11 cellular contexts compared by ENCODE assay signal in genomic region chr4:41143721-41144379, GRCh38.
DNase-seq lines count a peak whose midpoint lies in the region; ATAC-seq, FAIRE-seq and TF ChIP-seq lines count a peak whose summit lies in the region.
"Had no signal": no experiment of that assay in that cellular context is flagged by ENCODE, and none has a peak within 500 bp of the region (broad histone marks: within the 10 kb centered on the region; RNA-seq: fewer than 3 reads in every experiment).

No MANE protein-coding gene starts in this region.

- TF ChIP-seq EP300 in transverse colon (IDR thresholded peaks at IDR 0.05; ENCODE audit: low read depth) = no peak

- 83 to 100% methylated on average over 1 of the region's 6 CpGs for WGBS in mesodermal cell (ENCODE audit: insufficient coverage in 2 of 2), 2 experiments
- whole genome bisulfite sequencing in transverse colon (ENCODE audit: low coverage in 1 of 2), 2 donors = 36 to 41% methylated on average over 6 of the region's 6 CpGs

- H3K9me1 ChIP-seq in endothelial cell of umbilical vein (replicated peaks; ENCODE audit: control insufficient read depth, extremely low read depth, insufficient read depth, low read length) = no peaks in the 10 kb centered on the region

- H3K4me1 ChIP-seq in endothelial cell of umbilical vein (ENCODE audit: control insufficient read depth, extremely low read depth, insufficient read depth, low read length) = peaks cover 59% of the 10 kb centered on the region
- peaks cover 40% of the 10 kb centered on the region for H3K4me1 ChIP-seq in mesodermal cell (ENCODE audit: control insufficient read depth, insufficient read depth, low read length, poor library complexity, severe bottlenecking)
- peaks cover 18 to 48% (median 36%) of the 10 kb centered on the region in 4 donors for H3K4me1 ChIP-seq in transverse colon

- dilution Hi-C loops in endothelial cell of umbilical vein (cut with MboI; ENCODE audit: extremely low pct_ligation_motif_present, low sequenced_read_pairs) = no loop called here

- peak overlapping the region; percentile 79 for H3K9ac ChIP-seq in endothelial cell of umbilical vein (replicated peaks; ENCODE audit: extremely low read depth, insufficient read depth, low read length)

- no peak overlapping the region for H3K4me3 ChIP-seq in endothelial cell of umbilical vein (replicated peaks in 1 of 3; ENCODE audit: insufficient read depth in 1 of 3, low read depth in 1 of 3, low read length in 3 of 3)
- no peak overlapping the region for H3K4me3 ChIP-seq in mesodermal cell (ENCODE audit: extremely low read depth, insufficient read depth, low read length, poor library complexity, severe bottlenecking)
- H3K4me3 ChIP-seq in transverse colon = no peak overlapping the region

- TF ChIP-seq CTCF in endothelial cell of umbilical vein (IDR thresholded peaks at IDR 0.05; ENCODE audit: extremely low read depth in 1 of 2, insufficient read depth in 1 of 2, low read depth in 1 of 2, low read length in 2 of 2) (no peak), transverse colon (IDR thresholded peaks at IDR 0.05) (no peak)

- peaks cover 0 to 2% of the 10 kb centered on the region in 2 experiments for H3K36me3 ChIP-seq in endothelial cell of umbilical vein (ENCODE audit: control insufficient read depth in 2 of 2, extremely low read depth in 1 of 2, insufficient read depth in 2 of 2, low read length in 2 of 2)
- H3K36me3 ChIP-seq in mesodermal cell (ENCODE audit: control insufficient read depth, insufficient read depth, low read length) = no peaks in the 10 kb centered on the region
- H3K36me3 ChIP-seq in transverse colon = no peaks in the 10 kb centered on the region

- H3K27ac ChIP-seq in endothelial cell of umbilical vein (ENCODE audit: insufficient read depth, low read depth, low read length) (peak overlapping the region; percentile 87), mesodermal cell (ENCODE audit: low read depth, low read length, severe bottlenecking) (peak overlapping the region; percentile 87), transverse colon (peak overlapping the region; percentile 81 to 89 (median 82))

- intact Hi-C loops in endothelial cell of umbilical vein (cut with micrococcal nuclease) (loop anchor here (1.0 to 5.0 kb wide), 5 partner anchors 11 to 154 kb away; no protein-coding TSS in a partner anchor), transverse colon (cut with DNase I; ENCODE audit: low total_unique reads) (loop anchor here (5.0 kb wide), 1 partner anchor 73 kb away; no protein-coding TSS in a partner anchor)

- TF ChIP-seq POLR2A in endothelial cell of umbilical vein (IDR thresholded peaks at IDR 0.05; ENCODE audit: low read depth, low read length) (no peak), transverse colon (IDR thresholded peaks at IDR 0.05) (no peak)

- no peaks in the 10 kb centered on the region for H3K9me3 ChIP-seq in endothelial cell of umbilical vein (replicated peaks; ENCODE audit: control insufficient read depth, insufficient read depth, low read length)
- H3K9me3 ChIP-seq in mesodermal cell (ENCODE audit: control insufficient read depth, low read length) = no peaks in the 10 kb centered on the region
- H3K9me3 ChIP-seq in transverse colon = no peaks in the 10 kb centered on the region

- no TSS peak for BruUV-seq in endothelial cell of umbilical vein (replicated peaks; lab: Mats Ljungman, UMichigan)

- DNase-seq in RPMI7951 (ENCODE audit: low read depth) (peak; percentile 66), endothelial cell of umbilical vein (ENCODE audit: low read depth, low spot score) (peak; percentile 47), transverse colon (no peak), cerebellum (ENCODE audit: low spot score) (no peak)
- DNase-seq in central memory CD4-positive, alpha-beta T cell = no peak
- DNase-seq: Karpas-422 had no signal

- POLR2A ChIA-PET in endothelial cell of umbilical vein (lab: Charles Lee) = interaction anchor here (1.4 to 1.6 kb wide), 2 partner anchors 14 to 16 kb away, joined by 3 to 5 read pairs; no protein-coding TSS in a partner anchor

- H3K27me3 ChIP-seq in endothelial cell of umbilical vein (ENCODE audit: control insufficient read depth in 2 of 2, insufficient read depth in 2 of 2, low read length in 2 of 2) (no peaks in the 10 kb centered on the region), transverse colon (no peaks in the 10 kb centered on the region)

- no peak overlapping the region for H2AFZ ChIP-seq in endothelial cell of umbilical vein (ENCODE audit: low read depth, low read length)

- ATAC-seq in GM18868 (IDR thresholded peaks at IDR 0.05; ENCODE audit: unreplicated experiment) (no peak), HG02610 (IDR thresholded peaks at IDR 0.05; ENCODE audit: unreplicated experiment) (no peak)
- ATAC-seq: activated naive CD4-positive, alpha-beta T cell treated with anti-CD3 and anti-CD28 coated beads, Interleukin-2, amount 50 U/mL, for 72 hours; stimulated activated memory B cell treated with anti-CD40 and anti-IgM and Interleukin-4, amounts not matched to agents 10 μg/mL and 1 μg/mL and 100 μg/mL, for 72 hours had no signal

- H3K79me2 ChIP-seq in endothelial cell of umbilical vein (ENCODE audit: control insufficient read depth, insufficient read depth, low read length) = peaks cover 90% of the 10 kb centered on the region

- peak; percentile 44 for FAIRE-seq in endothelial cell of umbilical vein (lab: Jason Lieb, UNC)

- H4K20me1 ChIP-seq in endothelial cell of umbilical vein (replicated peaks; ENCODE audit: control insufficient read depth, extremely low read depth, insufficient read depth, low read length) = no peaks in the 10 kb centered on the region

- CTCF ChIA-PET in endothelial cell of umbilical vein (lab: Charles Lee) = interaction anchor here (0.8 to 2.7 kb wide), 9 partner anchors 10 to 167 kb away, joined by 3 to 15 read pairs (median 6); partner anchors contain the start of gene APBB2

- in situ Hi-C loops in transverse colon (cut with MboI; ENCODE audit: low pct_ligation_motif_present in 1 of 4, low pct_unique_long_range_greater_than_20kb in 1 of 4, low sequenced_read_pairs in 3 of 4) = no loop called here

- H3K4me2 ChIP-seq in endothelial cell of umbilical vein (ENCODE audit: insufficient read depth, low read length) = peak overlapping the region; percentile 71

TF ChIP-seq in endothelial cell of umbilical vein, 7 proteins besides CTCF, POLR2A, EP300 and RAD21:
- TF ChIP-seq FOS (IDR thresholded peaks at IDR 0.05; ENCODE audit: borderline replicate concordance, insufficient read depth, low read length) (no peak), JUN (IDR thresholded peaks at IDR 0.05; ENCODE audit: borderline replicate concordance, insufficient read depth, insufficient read length, low read depth) (no peak), GATA2 (IDR thresholded peaks at IDR 0.05; ENCODE audit: insufficient read depth, insufficient read length, low read depth, low read length) (no peak), MYC (IDR thresholded peaks at IDR 0.05; ENCODE audit: low read depth, low read length) (no peak), POLR2AphosphoS5 (IDR thresholded peaks at IDR 0.05; ENCODE audit: insufficient read depth, low read depth, low read length) (no peak), EZH2 (IDR thresholded peaks at IDR 0.05; ENCODE audit: borderline replicate concordance, low read depth, low read length, severe bottlenecking) (no peak), MAX (IDR thresholded peaks at IDR 0.05; ENCODE audit: insufficient read depth, insufficient read length) (no peak)
TF ChIP-seq in endothelial cell of umbilical vein: peak in this region for 0.

Comparison
In these comparisons a context has a peak if more than half of its experiments do, and no peak if none do; other contexts are left out.
1. DNase-seq: peak in RPMI7951 (single experiment) and endothelial cell of umbilical vein (single experiment); none in transverse colon (single experiment), central memory CD4-positive, alpha-beta T cell (single experiment) and cerebellum (single experiment).
2. Peak in every context shown above with its lines, with median percentiles within 50 percentile points of each other: H3K27ac ChIP-seq.